Comparison of ENCODE assay signal across 19 cellular contexts in genomic region chr5:109378095-109378494, GRCh38.
"Had no signal": no experiment of that assay in that cellular context is flagged by ENCODE, and none has a peak within 500 bp of the region (broad histone marks: within the 10 kb centered on the region; RNA-seq: fewer than 3 reads in every experiment).

No MANE protein-coding gene starts in this region.

- ATAC-seq: left ventricle myocardium superior; lower lobe of right lung; naive thymus-derived CD8-positive, alpha-beta T cell; sciatic nerve; upper lobe of right lung had no signal

- H3K9me3 Mint-ChIP-seq: naive thymus-derived CD8-positive, alpha-beta T cell; neural crest cell had no signal

- H3K36me3 ChIP-seq: uterus had no signal

- H3K9me3 ChIP-seq: lower lobe of right lung, prostate gland, right atrium auricular region, transverse colon, upper lobe of right lung, uterus had no signal

- H3K27me3 Mint-ChIP-seq: naive thymus-derived CD8-positive, alpha-beta T cell had no signal

- H3K27me3 ChIP-seq: dorsolateral prefrontal cortex, right atrium auricular region, transverse colon, upper lobe of right lung, uterus had no signal

- DNase-seq: dorsolateral prefrontal cortex; effector CD4-positive, alpha-beta T cell; left ventricle myocardium superior; lower lobe of right lung; naive thymus-derived CD8-positive, alpha-beta T cell; stimulated activated CD4-positive, alpha-beta T cell treated with anti-CD3 and anti-CD28 coated beads, Interleukin-12 subunit alpha, Interleukin-12 subunit beta, amount 100 ng/mL, for 4 hours; stimulated activated CD4-positive, alpha-beta T cell treated with anti-CD3 and anti-CD28 coated beads, Interleukin-1b, Interleukin-23, amount 100 ng/mL, for 48 hours; stimulated activated CD4-positive, alpha-beta T cell treated with anti-CD3 and anti-CD28 coated beads, Interleukin-4, amount 100 ng/mL, for 1 hour; stimulated activated CD8-positive, alpha-beta memory T cell treated with anti-CD3 and anti-CD28 coated beads, Interleukin-4, amount 100 ng/mL, for 48 hours; stimulated activated naive CD4-positive, alpha-beta T cell; transverse colon; upper lobe of right lung; uterus had no signal

- H3K27ac ChIP-seq: dorsolateral prefrontal cortex, lower lobe of right lung, parathyroid adenoma, prostate gland, right atrium auricular region, transverse colon, upper lobe of right lung, uterus had no signal

- H3K4me3 ChIP-seq: dorsolateral prefrontal cortex, lower lobe of right lung, prostate gland, right atrium auricular region, smooth muscle cell, transverse colon, upper lobe of right lung, uterus had no signal

- H3K4me3 Mint-ChIP-seq: neural crest cell had no signal

- H3K4me1 ChIP-seq: lower lobe of right lung, prostate gland, upper lobe of right lung, uterus had no signal

- H3K4me1 Mint-ChIP-seq: neural crest cell had no signal
